21 cellular contexts compared by ENCODE assay signal in the genomic region with DNA sequence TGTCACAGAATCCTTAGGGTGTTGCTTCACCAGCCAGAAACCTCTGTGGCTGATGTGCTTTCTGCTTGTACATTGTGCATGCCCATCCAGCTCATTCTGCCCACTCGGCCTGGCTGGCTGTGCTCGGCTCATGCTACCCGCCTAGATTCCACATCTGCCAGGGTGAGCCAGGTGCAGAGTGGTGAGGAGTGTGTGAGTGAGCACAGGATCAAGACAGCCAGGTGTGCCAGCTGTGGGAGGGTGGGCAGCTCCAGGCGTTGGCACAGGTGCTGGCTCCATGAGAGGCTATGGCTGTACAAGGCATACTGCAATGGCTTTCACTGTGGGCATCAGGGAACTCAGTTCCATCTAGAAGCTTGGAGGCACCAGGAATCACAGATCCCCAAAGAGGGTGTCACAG.
"Had no signal": no experiment of that assay in that cellular context is flagged by ENCODE, and none has a peak within 500 bp of the region (broad histone marks: within the 10 kb centered on the region; RNA-seq: fewer than 3 reads in every experiment).

No MANE protein-coding gene starts in this region.

- H3K4me3 ChIP-seq: hepatocyte, left ventricle myocardium inferior, mucosa of descending colon, pancreas, prostate gland, skin epidermis, stomach, testis, thyroid gland, transverse colon, uterus had no signal

- H3K27ac ChIP-seq: hepatocyte, left ventricle myocardium inferior, pancreas, prostate gland, skin epidermis, stomach, testis, thyroid gland, transverse colon, uterus had no signal

- DNase-seq: islet precursor cell; left ventricle myocardium inferior; midbrain; mucosa of descending colon; naive thymus-derived CD4-positive, alpha-beta T cell; nucleus accumbens; retina; right cardiac atrium; stimulated activated CD4-positive, alpha-beta T cell treated with anti-CD3 and anti-CD28 coated beads, Interleukin-4, amount 100 ng/mL, for 24 hours; stimulated activated naive B cell treated with anti-CD40 and anti-IgM and Interleukin-4, amounts not matched to agents 10 μg/mL and 1 μg/mL and 100 μg/mL, for 72 hours; stimulated activated naive CD8-positive, alpha-beta T cell treated with anti-CD3 and anti-CD28 coated beads, Interleukin-15, Interleukin-2, amounts not matched to agents 100 U/mL and 50 U/mL, for 24 hours; stomach; testis; thyroid gland; transverse colon; uterus had no signal

- H3K27me3 ChIP-seq: hepatocyte, pancreas, stomach, testis, thyroid gland, transverse colon, uterus had no signal

- H3K4me1 ChIP-seq: left ventricle myocardium inferior, pancreas, prostate gland, stomach, testis, thyroid gland, transverse colon, uterus had no signal

- H2AFZ ChIP-seq: hepatocyte had no signal

- H3K4me2 ChIP-seq: hepatocyte had no signal

- H3K36me3 ChIP-seq: left ventricle myocardium inferior, pancreas, prostate gland, stomach, thyroid gland, transverse colon, uterus had no signal

- ATAC-seq: mucosa of descending colon; naive thymus-derived CD4-positive, alpha-beta T cell; pancreas; right cardiac atrium; sciatic nerve; stimulated activated naive CD8-positive, alpha-beta T cell treated with anti-CD3 and anti-CD28 coated beads, Interleukin-15, Interleukin-2, amounts not matched to agents 100 U/mL and 50 U/mL, for 24 hours had no signal

- H3K79me2 ChIP-seq: hepatocyte had no signal

- H3K9me3 ChIP-seq: pancreas, prostate gland, stomach, testis, thyroid gland, transverse colon, uterus had no signal
